In genomic region chr20:1555952-1556351, GRCh38 we compare ENCODE assay signal across 31 cellular contexts. TPM values are rescaled to one million over a fixed set of nuclear protein-coding genes. Genes with fewer than 3 reads are reported as not detected.
DNase-seq lines count a peak whose midpoint lies in the region; ATAC-seq, FAIRE-seq and TF ChIP-seq lines count a peak whose summit lies in the region.
"Had no signal": no experiment of that assay in that cellular context is flagged by ENCODE, and none has a peak within 500 bp of the region (broad histone marks: within the 10 kb centered on the region; RNA-seq: fewer than 3 reads in every experiment).

No MANE protein-coding gene starts in this region.

- POLR2A ChIA-PET in CD4-positive, alpha-beta T cell (lab: Charles Lee): interaction anchor here (1.0 to 1.8 kb wide), 3 partner anchors 178 to 221 kb away, joined by 4 to 5 read pairs (median 5); no protein-coding TSS in a partner anchor
- POLR2A ChIA-PET in Panc1 (lab: Charles Lee): no interaction called here
- POLR2A ChIA-PET in endothelial cell of umbilical vein (lab: Charles Lee): no interaction called here

- no peaks in the 10 kb centered on the region for H3K36me3 ChIP-seq in DOHH2 (ENCODE audit: control insufficient read depth, low read length)
- H3K36me3 ChIP-seq in Panc1 (ENCODE audit: control insufficient read depth, insufficient read depth, low read length): no peaks in the 10 kb centered on the region
- no peaks in the 10 kb centered on the region for H3K36me3 ChIP-seq in endothelial cell of umbilical vein (ENCODE audit: control insufficient read depth in 2 of 2, extremely low read depth in 1 of 2, insufficient read depth in 2 of 2, low read length in 2 of 2)
- no peaks in the 10 kb centered on the region for H3K36me3 ChIP-seq in tibial artery
- H3K36me3 ChIP-seq: heart right ventricle had no signal

- H2AFZ ChIP-seq in endothelial cell of umbilical vein (ENCODE audit: low read depth, low read length): no peak overlapping the region
- H2AFZ ChIP-seq: parathyroid adenoma had no signal

- peaks cover 3% of the 10 kb centered on the region for H3K9me3 ChIP-seq in CD4-positive, alpha-beta T cell (ENCODE audit: control insufficient read depth, low read length)
- H3K9me3 ChIP-seq in DOHH2 (ENCODE audit: control insufficient read depth, insufficient read depth, low read length) (no peaks in the 10 kb centered on the region), Panc1 (ENCODE audit: control insufficient read depth, insufficient read depth, low read depth, low read length) (no peaks in the 10 kb centered on the region), endothelial cell of umbilical vein (replicated peaks; ENCODE audit: control insufficient read depth, insufficient read depth, low read length) (no peaks in the 10 kb centered on the region), tibial artery (no peaks in the 10 kb centered on the region)

- H3K27ac ChIP-seq in CD4-positive, alpha-beta T cell (ENCODE audit: low read depth, low read length): no peak overlapping the region
- H3K27ac ChIP-seq in DOHH2 (ENCODE audit: low read depth, low read length) (no peak overlapping the region), Panc1 (ENCODE audit: low read length) (no peak overlapping the region), endothelial cell of umbilical vein (ENCODE audit: insufficient read depth, low read depth, low read length) (no peak overlapping the region), tibial artery (no peak overlapping the region)
- H3K27ac ChIP-seq: C4-2B, heart right ventricle, parathyroid adenoma, VCaP had no signal

- H3K27me3 ChIP-seq in CD4-positive, alpha-beta T cell (ENCODE audit: control insufficient read depth, insufficient read depth, low read length): no peaks in the 10 kb centered on the region
- H3K27me3 ChIP-seq in DOHH2 (ENCODE audit: control insufficient read depth, low read length) (no peaks in the 10 kb centered on the region), Panc1 (ENCODE audit: control insufficient read depth, insufficient read depth, low read length) (0 out of 2 replicates have a peak, but pooled peaks cover under 1% of the 10 kb centered on the region), endothelial cell of umbilical vein (ENCODE audit: control insufficient read depth in 2 of 2, insufficient read depth in 2 of 2, low read length in 2 of 2) (peaks cover 0 to under 1% of the 10 kb centered on the region in 2 experiments), tibial artery (no peaks in the 10 kb centered on the region)

- H3K4me3 ChIP-seq in DOHH2 (ENCODE audit: low read length): no peak overlapping the region
- no peak overlapping the region for H3K4me3 ChIP-seq in Panc1 (ENCODE audit: low read depth in 2 of 2, low read length in 2 of 2)
- no peak overlapping the region for H3K4me3 ChIP-seq in endothelial cell of umbilical vein (replicated peaks in 1 of 3; ENCODE audit: insufficient read depth in 1 of 3, low read depth in 1 of 3, low read length in 3 of 3)
- no peak overlapping the region for H3K4me3 ChIP-seq in tibial artery
- H3K4me3 ChIP-seq: heart right ventricle, smooth muscle cell had no signal

- H3K27me3 Mint-ChIP-seq in CD4-positive, alpha-beta T cell: no peaks in the 10 kb centered on the region
- H3K27me3 Mint-ChIP-seq: activated CD4-positive, alpha-beta T cell treated with anti-CD3 and anti-CD28 coated beads, Interleukin-2, amount 10 ng/mL, durations not matched to agents 24 days and 14 days; IgD-negative memory B cell had no signal

- no peaks in the 10 kb centered on the region for H3K79me2 ChIP-seq in DOHH2 (ENCODE audit: control insufficient read depth, low read length)
- H3K79me2 ChIP-seq in endothelial cell of umbilical vein (ENCODE audit: control insufficient read depth, insufficient read depth, low read length): no peaks in the 10 kb centered on the region
- H3K79me2 ChIP-seq: parathyroid adenoma had no signal

- no peaks in the 10 kb centered on the region for H3K9me2 ChIP-seq in DOHH2 (replicated peaks; ENCODE audit: control insufficient read depth, low read length)

- H3K9ac ChIP-seq in endothelial cell of umbilical vein (replicated peaks; ENCODE audit: extremely low read depth, insufficient read depth, low read length): no peak overlapping the region
- H3K9ac ChIP-seq: parathyroid adenoma had no signal

- peaks cover 3% of the 10 kb centered on the region for H3K9me3 Mint-ChIP-seq in CD4-positive, alpha-beta T cell
- H3K9me3 Mint-ChIP-seq: type B pancreatic cell had no signal

- peak; percentile 48 for TF ChIP-seq CTCF in CD4-positive, alpha-beta T cell (IDR thresholded peaks at IDR 0.05)
- TF ChIP-seq CTCF in DOHH2 (IDR thresholded peaks at IDR 0.05; ENCODE audit: low read depth, low read length, poor library complexity, severe bottlenecking) (peak; percentile 16), Panc1 (IDR thresholded peaks at IDR 0.05) (0 out of 2 replicates have a peak, but pooled peaks have one; percentile 7), endothelial cell of umbilical vein (IDR thresholded peaks at IDR 0.05; ENCODE audit: extremely low read depth in 1 of 2, insufficient read depth in 1 of 2, low read depth in 1 of 2, low read length in 2 of 2) (no peak), tibial artery (IDR thresholded peaks at IDR 0.05) (no peak)

- peak; percentile 58 for ATAC-seq in CD4-positive, alpha-beta T cell (ENCODE audit: poor library complexity)
- ATAC-seq in Panc1 (no peak), GM21526 (IDR thresholded peaks at IDR 0.05; ENCODE audit: low FRiP score, unreplicated experiment) (no peak)
- ATAC-seq: activated T-cell treated with anti-CD3 and anti-CD28 coated beads, Interleukin-2, amount 50 U/mL, for 72 hours; heart right ventricle; Right ventricle myocardium inferior had no signal

- CTCF ChIA-PET in CD4-positive, alpha-beta T cell (lab: Charles Lee): interaction anchor here (0.9 to 2.0 kb wide), 3 partner anchors 9 to 221 kb away, joined by 3 to 14 read pairs (median 13); no protein-coding TSS in a partner anchor
- CTCF ChIA-PET in Panc1 (lab: Charles Lee) (no interaction called here), endothelial cell of umbilical vein (lab: Charles Lee) (interaction anchor here (0.7 to 1.7 kb wide), 4 partner anchors 81 to 246 kb away, joined by 3 to 17 read pairs (median 4); no protein-coding TSS in a partner anchor)

- in situ Hi-C loops in Panc1 (cut with HindIII; ENCODE audit: low pct_unique_long_range_greater_than_20kb, low sequenced_read_pairs): no loop called here

- intact Hi-C loops in CD4-positive, alpha-beta T cell (cut with DNase I, micrococcal nuclease): loop anchor here (1.0 to 5.0 kb wide), 4 partner anchors 76 to 221 kb away; no protein-coding TSS in a partner anchor
- intact Hi-C loops in Panc1 (cut with micrococcal nuclease; ENCODE audit: unreplicated experiment): no loop called here
- intact Hi-C loops in endothelial cell of umbilical vein (cut with micrococcal nuclease): no loop called here
- intact Hi-C loops in tibial artery (cut with DNase I; ENCODE audit: low total_unique reads): no loop called here

- no peak for TF ChIP-seq POLR2A in endothelial cell of umbilical vein (IDR thresholded peaks at IDR 0.05; ENCODE audit: low read depth, low read length)

- peaks cover 8% of the 10 kb centered on the region for H3K4me1 Mint-ChIP-seq in CD4-positive, alpha-beta T cell (ENCODE audit: low read depth)
- H3K4me1 Mint-ChIP-seq: neural crest cell had no signal

- no peak for DNase-seq in CD4-positive, alpha-beta T cell
- no peak for DNase-seq in Panc1 (ENCODE audit: low read depth, low spot score)
- peak; percentile 15 for DNase-seq in endothelial cell of umbilical vein (ENCODE audit: low read depth, low spot score)
- no peak for DNase-seq in tibial artery
- DNase-seq in cerebellum (ENCODE audit: low spot score): no peak
- DNase-seq: activated CD4-positive, alpha-beta T cell treated with anti-CD3 and anti-CD28 coated beads, Interleukin-2, amount 10 ng/mL, durations not matched to agents 24 days and 14 days; activated naive CD4-positive, alpha-beta T cell treated with Interleukin-2 at 50 U/mL for 16 hours; activated T-cell treated with anti-CD3 and anti-CD28 coated beads, Interleukin-2, amount 50 U/mL, for 72 hours; amygdala; effector memory CD4-positive, alpha-beta T cell; foreskin fibroblast; GOT3; heart right ventricle; kidney glomerular epithelial cell; mammary epithelial cell; NCI-H1417; NCI-H2081 treated with DMSO at 0.1 percent for 48 hours; NCI-H446; stimulated activated CD4-positive, alpha-beta T cell treated with anti-CD3 and anti-CD28 coated beads, Interleukin-1b, Interleukin-23, amount 100 ng/mL, for 48 hours had no signal

- H3K36me3 Mint-ChIP-seq in CD4-positive, alpha-beta T cell (ENCODE audit: low read depth): no peaks in the 10 kb centered on the region
- H3K36me3 Mint-ChIP-seq: IgD-negative memory B cell, type B pancreatic cell had no signal

- BruUV-seq in Panc1 (replicated peaks; lab: Mats Ljungman, UMichigan) (no TSS peak), endothelial cell of umbilical vein (replicated peaks; lab: Mats Ljungman, UMichigan) (no TSS peak)

- H3K4me2 ChIP-seq in DOHH2 (ENCODE audit: low read length): no peak overlapping the region
- H3K4me2 ChIP-seq in endothelial cell of umbilical vein (ENCODE audit: insufficient read depth, low read length): no peak overlapping the region
- H3K4me2 ChIP-seq: smooth muscle cell had no signal

- dilution Hi-C loops in endothelial cell of umbilical vein (cut with MboI; ENCODE audit: extremely low pct_ligation_motif_present, low sequenced_read_pairs): no loop called here

- H4K20me1 ChIP-seq in DOHH2 (ENCODE audit: control insufficient read depth, insufficient read depth, low read depth, low read length) (no peaks in the 10 kb centered on the region), endothelial cell of umbilical vein (replicated peaks; ENCODE audit: control insufficient read depth, extremely low read depth, insufficient read depth, low read length) (no peaks in the 10 kb centered on the region)

- no peak overlapping the region for H3K27ac Mint-ChIP-seq in CD4-positive, alpha-beta T cell
- H3K27ac Mint-ChIP-seq: activated CD4-positive, alpha-beta T cell treated with anti-CD3 and anti-CD28 coated beads, Interleukin-2, amount 10 ng/mL, durations not matched to agents 24 days and 14 days; IgD-negative memory B cell; type B pancreatic cell had no signal

- H3K9me1 ChIP-seq in endothelial cell of umbilical vein (replicated peaks; ENCODE audit: control insufficient read depth, extremely low read depth, insufficient read depth, low read length): no peaks in the 10 kb centered on the region

- H3K4me1 ChIP-seq in DOHH2 (ENCODE audit: control insufficient read depth, low read length) (no peaks in the 10 kb centered on the region), Panc1 (ENCODE audit: control insufficient read depth, insufficient read depth, low read length) (no peaks in the 10 kb centered on the region), endothelial cell of umbilical vein (ENCODE audit: control insufficient read depth, extremely low read depth, insufficient read depth, low read length) (peaks cover 2% of the 10 kb centered on the region), tibial artery (no peaks in the 10 kb centered on the region)
- H3K4me1 ChIP-seq: heart right ventricle, parathyroid adenoma had no signal

- H3F3A ChIP-seq in DOHH2 (ENCODE audit: control insufficient read depth, insufficient read depth): no peaks in the 10 kb centered on the region

- no peak for FAIRE-seq in endothelial cell of umbilical vein (lab: Jason Lieb, UNC)
- FAIRE-seq: colon had no signal

- no peak overlapping the region for H3K4me3 Mint-ChIP-seq in CD4-positive, alpha-beta T cell
- H3K4me3 Mint-ChIP-seq: activated CD4-positive, alpha-beta T cell treated with anti-CD3 and anti-CD28 coated beads, Interleukin-2, amount 10 ng/mL, durations not matched to agents 24 days and 14 days; activated T-cell treated with anti-CD3 and anti-CD28 coated beads, Interleukin-2, amount 50 U/mL, for 72 hours; IgD-negative memory B cell; neural crest cell; type B pancreatic cell had no signal

RNA-seq across cellular contexts. Expression of gene SIRPD, which starts 1.6 kb away (rescaled TPM):
- under 1 TPM; 0.28 to 0.55 TPM for total RNA-seq in CD4-positive, alpha-beta T cell
- total RNA-seq in Panc1 (2021; ENCODE audit: unreplicated experiment): not detected
- polyA plus RNA-seq in Panc1 (2012; ENCODE audit: insufficient read length): not detected
- not detected in 2 replicates for total RNA-seq in endothelial cell of umbilical vein
- not detected in 2 replicates for polyA plus RNA-seq in endothelial cell of umbilical vein
- not detected in 2 replicates for polyA plus RNA-seq in endothelial cell of umbilical vein (2011; cell fraction: cytosol; rRNA removed)
- not detected in 2 replicates for polyA plus RNA-seq in endothelial cell of umbilical vein (2011; cell fraction: nucleus; rRNA removed)
- not detected in 2 replicates for polyA plus RNA-seq in endothelial cell of umbilical vein (2012)
- polyA minus RNA-seq in endothelial cell of umbilical vein: not detected in 2 replicates
- not detected for polyA minus RNA-seq in endothelial cell of umbilical vein (2011; cell fraction: cytosol; rRNA and poly(A)+ RNA removed)
- polyA minus RNA-seq in endothelial cell of umbilical vein (2011; cell fraction: nucleus; rRNA and poly(A)+ RNA removed): not detected in 2 replicates
- total RNA-seq in cerebellum: not detected
- total RNA-seq: activated CD4-positive, alpha-beta T cell treated with anti-CD3 and anti-CD28 coated beads, Interleukin-2, amount 10 ng/mL, durations not matched to agents 24 days and 14 days; activated T-cell treated with anti-CD3 and anti-CD28 coated beads, Interleukin-2, amount 50 U/mL, for 72 hours; mammary epithelial cell; neural crest cell; Right ventricle myocardium inferior; smooth muscle cell had no signal
- polyA plus RNA-seq: esophagus, IgD-negative memory B cell, mammary epithelial cell, smooth muscle cell had no signal

Comparison
In these comparisons a context has a peak if more than half of its experiments do, and no peak if none do; other contexts are left out.
1. CTCF ChIP-seq: peak in CD4-positive, alpha-beta T cell (single experiment), DOHH2 (single experiment) and Panc1 (single experiment); none in endothelial cell of umbilical vein (0 of 2) and tibial artery (0 of 2).
2. intact Hi-C loops: an anchor here in CD4-positive, alpha-beta T cell (1.0 to 5.0 kb wide); none called in Panc1, endothelial cell of umbilical vein and tibial artery.